Comparison of ENCODE assay signal across 23 cellular contexts in genomic region chr2:213644926-213645325, GRCh38.
DNase-seq lines count a peak whose midpoint lies in the region; ATAC-seq and TF ChIP-seq lines count a peak whose summit lies in the region.
"Had no signal": no experiment of that assay in that cellular context is flagged by ENCODE, and none has a peak within 500 bp of the region (broad histone marks: within the 10 kb centered on the region; RNA-seq: fewer than 3 reads in every experiment).

No MANE protein-coding gene starts in this region.

- H3K4me3 ChIP-seq in endodermal cell (ENCODE audit: low read length) (no peak overlapping the region), thoracic aorta (no peak overlapping the region)
- H3K4me3 ChIP-seq: A549; BLaER1 treated with 17β-estradiol and CSF1 and Interleukin-3, amounts not matched to agents 10 nM and 100 nM; GM12878; GM23338 had no signal

- H3K27ac ChIP-seq in endodermal cell (ENCODE audit: low read depth, low read length) (no peak overlapping the region), thoracic aorta (peak overlapping the region; percentile 18 to 38)
- H3K27ac ChIP-seq: A549; BLaER1 treated with 17β-estradiol and CSF1 and Interleukin-3, amounts not matched to agents 10 nM and 100 nM had no signal

- peak; percentile 8 for DNase-seq in ELF-1 (ENCODE audit: low read depth, low spot score)
- DNase-seq in endodermal cell = peak; percentile 52
- DNase-seq in osteocyte (ENCODE audit: extremely low spot score, unreplicated experiment) = no peak
- DNase-seq in thoracic aorta (ENCODE audit: low spot score) = no peak
- DNase-seq in NCI-H524 treated with DMSO at 0.1 percent for 48 hours (lab: John Stamatoyannopoulos, UW) = no peak
- no peak for DNase-seq in glutamatergic neuron
- DNase-seq: 8988T; ACHN; AML-193; BE2C; CD4-positive, alpha-beta T cell; CD8-positive, alpha-beta memory T cell; DMS 273 treated with DMSO at 0.1 percent for 48 hours; DMS79; GDM1; H9 had no signal

- H3K4me3 Mint-ChIP-seq in endodermal cell = no peak overlapping the region
- no peak overlapping the region for H3K4me3 Mint-ChIP-seq in osteocyte (ENCODE audit: unreplicated experiment)
- no peak overlapping the region for H3K4me3 Mint-ChIP-seq in glutamatergic neuron (ENCODE audit: unreplicated experiment)
- H3K4me3 Mint-ChIP-seq: CD14-positive monocyte; CD4-positive, alpha-beta T cell; CD8-positive, alpha-beta memory T cell; GM23338; H9 had no signal

- WGBS in endodermal cell (ENCODE audit: insufficient coverage in 1 of 2, insufficient read length in 1 of 2), 2 experiments = 93 to 100% methylated on average over 3 to 4 of the region's 4 CpGs

- H3K9me3 ChIP-seq in endodermal cell (ENCODE audit: control insufficient read depth, low read length) (no peaks in the 10 kb centered on the region), thoracic aorta (no peaks in the 10 kb centered on the region)
- H3K9me3 ChIP-seq: A549; BE2C; BLaER1 treated with 17β-estradiol and CSF1 and Interleukin-3, amounts not matched to agents 10 nM and 100 nM had no signal

- H3K36me3 ChIP-seq in endodermal cell (ENCODE audit: control insufficient read depth, insufficient read depth, low read length) (no peaks in the 10 kb centered on the region), thoracic aorta (no peaks in the 10 kb centered on the region)
- H3K36me3 ChIP-seq: BE2C; BLaER1 treated with 17β-estradiol and CSF1 and Interleukin-3, amounts not matched to agents 10 nM and 100 nM had no signal

- no peak overlapping the region for H3K9ac ChIP-seq in endodermal cell (ENCODE audit: extremely low read depth, low read length, poor library complexity, severe bottlenecking)
- H3K9ac ChIP-seq: BLaER1 treated with 17β-estradiol and CSF1 and Interleukin-3, amounts not matched to agents 10 nM and 100 nM had no signal

- H3K27ac Mint-ChIP-seq in endodermal cell = no peak overlapping the region
- H3K27ac Mint-ChIP-seq in osteocyte (ENCODE audit: unreplicated experiment) = peak overlapping the region; percentile 52
- no peak overlapping the region for H3K27ac Mint-ChIP-seq in glutamatergic neuron (ENCODE audit: unreplicated experiment)
- H3K27ac Mint-ChIP-seq: CD14-positive monocyte; CD4-positive, alpha-beta T cell; CD8-positive, alpha-beta memory T cell; GM23338; H9 had no signal

- no peak for ATAC-seq in thoracic aorta (ENCODE audit: insufficient number of reproducible peaks, low FRiP score, low read depth)
- no peak for ATAC-seq in GM19397 (IDR thresholded peaks at IDR 0.05; ENCODE audit: unreplicated experiment)
- ATAC-seq: A549, GM12878, GM23338, HCT116 had no signal

- H3K27me3 Mint-ChIP-seq in endodermal cell (ENCODE audit: insufficient read depth) (no peaks in the 10 kb centered on the region), osteocyte (ENCODE audit: unreplicated experiment) (no peaks in the 10 kb centered on the region), glutamatergic neuron (ENCODE audit: unreplicated experiment) (peaks cover 2% of the 10 kb centered on the region)
- H3K27me3 Mint-ChIP-seq: CD4-positive, alpha-beta T cell had no signal

- TF ChIP-seq CTCF in endodermal cell (conservative IDR thresholded peaks at IDR 0.05) (no peak), osteocyte (IDR thresholded peaks at IDR 0.05) (no peak), thoracic aorta (IDR thresholded peaks at IDR 0.05) (no peak), glutamatergic neuron (IDR thresholded peaks at IDR 0.05; ENCODE audit: partially characterized antibody, unreplicated experiment) (no peak)

- no peaks in the 10 kb centered on the region for H3K27me3 ChIP-seq in endodermal cell (ENCODE audit: control insufficient read depth, insufficient read depth, low read length, poor library complexity, severe bottlenecking)
- no peaks in the 10 kb centered on the region for H3K27me3 ChIP-seq in thoracic aorta (replicated peaks; ENCODE audit: insufficient read depth)
- H3K27me3 ChIP-seq: BE2C; BLaER1 treated with 17β-estradiol and CSF1 and Interleukin-3, amounts not matched to agents 10 nM and 100 nM had no signal

- H3K36me3 Mint-ChIP-seq in endodermal cell (ENCODE audit: low read depth) (no peaks in the 10 kb centered on the region), osteocyte (ENCODE audit: unreplicated experiment) (no peaks in the 10 kb centered on the region), glutamatergic neuron (ENCODE audit: unreplicated experiment) (no peaks in the 10 kb centered on the region)
- H3K36me3 Mint-ChIP-seq: CD14-positive monocyte; CD8-positive, alpha-beta memory T cell had no signal

- H3K4me1 ChIP-seq in endodermal cell (ENCODE audit: control insufficient read depth, insufficient read depth, low read length) = no peaks in the 10 kb centered on the region
- H3K4me1 ChIP-seq in thoracic aorta (ENCODE audit: control insufficient read depth in 1 of 2, low read depth in 2 of 2) = peaks cover 2 to 12% of the 10 kb centered on the region in 2 donors
- H3K4me1 ChIP-seq: A549; BE2C; BLaER1 treated with 17β-estradiol and CSF1 and Interleukin-3, amounts not matched to agents 10 nM and 100 nM had no signal

- H3K4me1 Mint-ChIP-seq in endodermal cell (peaks cover 32% of the 10 kb centered on the region), osteocyte (ENCODE audit: unreplicated experiment) (peaks cover 22% of the 10 kb centered on the region), glutamatergic neuron (ENCODE audit: low read depth, unreplicated experiment) (no peaks in the 10 kb centered on the region)
- H3K4me1 Mint-ChIP-seq: CD14-positive monocyte; CD8-positive, alpha-beta memory T cell had no signal

- H3K9me3 Mint-ChIP-seq in endodermal cell (peaks cover 9% of the 10 kb centered on the region), osteocyte (ENCODE audit: unreplicated experiment) (peaks cover 3% of the 10 kb centered on the region), glutamatergic neuron (ENCODE audit: unreplicated experiment) (no peaks in the 10 kb centered on the region)
- H3K9me3 Mint-ChIP-seq: CD4-positive, alpha-beta T cell; CD8-positive, alpha-beta memory T cell; H9 had no signal

Comparison
In these comparisons a context has a peak if more than half of its experiments do, and no peak if none do; other contexts are left out.
1. DNase-seq: peak in ELF-1 (single experiment) and endodermal cell (single experiment); none in osteocyte (single experiment), thoracic aorta (single experiment), NCI-H524 treated with DMSO at 0.1 percent for 48 hours (single experiment) and glutamatergic neuron (single experiment).